ENCODE assay signal across 1 cellular context in the genomic region with DNA sequence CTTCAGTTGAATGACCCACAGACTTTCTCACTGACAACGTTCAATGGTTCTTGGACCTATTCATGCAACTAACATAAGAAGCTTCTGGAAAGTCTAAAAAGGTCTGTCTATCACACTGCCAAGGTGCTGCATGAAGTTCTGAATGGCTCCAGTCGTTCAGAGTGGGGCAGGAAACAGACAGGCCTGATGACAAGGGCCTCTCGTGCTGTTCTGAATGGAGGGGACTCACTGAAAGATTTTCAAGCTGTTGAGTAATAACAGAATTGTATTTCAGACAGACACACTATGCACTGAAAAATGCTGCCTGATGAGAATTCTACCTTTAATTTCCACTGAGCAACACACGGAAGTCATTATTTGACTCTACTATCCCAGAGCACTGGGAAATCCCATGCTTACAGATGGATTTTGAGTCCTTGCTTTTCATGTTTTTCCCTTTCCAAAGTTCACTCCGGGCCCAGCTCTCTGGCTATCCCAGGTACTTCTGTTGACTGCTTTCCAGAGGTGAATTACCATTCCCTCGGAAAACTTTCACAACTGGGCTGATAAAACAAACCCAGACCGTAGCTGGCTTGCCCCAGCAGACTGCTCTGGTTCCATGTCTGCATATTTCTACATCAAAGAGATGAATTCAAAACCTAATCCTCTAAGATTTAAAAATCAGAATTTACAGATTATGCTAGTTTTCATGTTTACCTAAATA.
TF ChIP-seq lines count a peak whose summit lies in the region.

No MANE protein-coding gene starts in this region.

TF ChIP-seq in GM12878, 131 proteins besides CTCF, POLR2A, EP300 and RAD21 (continued from another document):
- no peak for TF ChIP-seq TCF7 (IDR thresholded peaks at IDR 0.05; ENCODE audit: borderline replicate concordance)
- no peak for TF ChIP-seq SMC3 (IDR thresholded peaks at IDR 0.05; ENCODE audit: borderline replicate concordance, low read length)
- TF ChIP-seq, protein P1, sequence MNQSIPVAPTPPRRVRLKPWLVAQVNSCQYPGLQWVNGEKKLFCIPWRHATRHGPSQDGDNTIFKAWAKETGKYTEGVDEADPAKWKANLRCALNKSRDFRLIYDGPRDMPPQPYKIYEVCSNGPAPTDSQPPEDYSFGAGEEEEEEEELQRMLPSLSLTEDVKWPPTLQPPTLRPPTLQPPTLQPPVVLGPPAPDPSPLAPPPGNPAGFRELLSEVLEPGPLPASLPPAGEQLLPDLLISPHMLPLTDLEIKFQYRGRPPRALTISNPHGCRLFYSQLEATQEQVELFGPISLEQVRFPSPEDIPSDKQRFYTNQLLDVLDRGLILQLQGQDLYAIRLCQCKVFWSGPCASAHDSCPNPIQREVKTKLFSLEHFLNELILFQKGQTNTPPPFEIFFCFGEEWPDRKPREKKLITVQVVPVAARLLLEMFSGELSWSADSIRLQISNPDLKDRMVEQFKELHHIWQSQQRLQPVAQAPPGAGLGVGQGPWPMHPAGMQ (IDR thresholded peaks at IDR 0.05; ENCODE audit: borderline replicate concordance): no peak
- TF ChIP-seq BCLAF1 (IDR thresholded peaks at IDR 0.05): no peak
- TF ChIP-seq, protein P2, sequence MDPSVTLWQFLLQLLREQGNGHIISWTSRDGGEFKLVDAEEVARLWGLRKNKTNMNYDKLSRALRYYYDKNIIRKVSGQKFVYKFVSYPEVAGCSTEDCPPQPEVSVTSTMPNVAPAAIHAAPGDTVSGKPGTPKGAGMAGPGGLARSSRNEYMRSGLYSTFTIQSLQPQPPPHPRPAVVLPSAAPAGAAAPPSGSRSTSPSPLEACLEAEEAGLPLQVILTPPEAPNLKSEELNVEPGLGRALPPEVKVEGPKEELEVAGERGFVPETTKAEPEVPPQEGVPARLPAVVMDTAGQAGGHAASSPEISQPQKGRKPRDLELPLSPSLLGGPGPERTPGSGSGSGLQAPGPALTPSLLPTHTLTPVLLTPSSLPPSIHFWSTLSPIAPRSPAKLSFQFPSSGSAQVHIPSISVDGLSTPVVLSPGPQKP (IDR thresholded peaks at IDR 0.05; ENCODE audit: low read depth, low read length): no peak
- TF ChIP-seq PML (IDR thresholded peaks at IDR 0.05; ENCODE audit: low read length): no peak
- TF ChIP-seq RELB (IDR thresholded peaks at IDR 0.05; ENCODE audit: low read depth): no peak
- no peak for TF ChIP-seq FOS (IDR thresholded peaks at IDR 0.05; ENCODE audit: borderline replicate concordance, extremely low read depth, insufficient read length)
- no peak for TF ChIP-seq PAX8 (IDR thresholded peaks at IDR 0.05)
- TF ChIP-seq NR2C1 (IDR thresholded peaks at IDR 0.05): no peak
- TF ChIP-seq KLF5 (IDR thresholded peaks at IDR 0.05; ENCODE audit: partially characterized antibody): no peak
- TF ChIP-seq ZSCAN29 (IDR thresholded peaks at IDR 0.05): no peak
